1 cellular context compared by ENCODE assay signal in the genomic region with DNA sequence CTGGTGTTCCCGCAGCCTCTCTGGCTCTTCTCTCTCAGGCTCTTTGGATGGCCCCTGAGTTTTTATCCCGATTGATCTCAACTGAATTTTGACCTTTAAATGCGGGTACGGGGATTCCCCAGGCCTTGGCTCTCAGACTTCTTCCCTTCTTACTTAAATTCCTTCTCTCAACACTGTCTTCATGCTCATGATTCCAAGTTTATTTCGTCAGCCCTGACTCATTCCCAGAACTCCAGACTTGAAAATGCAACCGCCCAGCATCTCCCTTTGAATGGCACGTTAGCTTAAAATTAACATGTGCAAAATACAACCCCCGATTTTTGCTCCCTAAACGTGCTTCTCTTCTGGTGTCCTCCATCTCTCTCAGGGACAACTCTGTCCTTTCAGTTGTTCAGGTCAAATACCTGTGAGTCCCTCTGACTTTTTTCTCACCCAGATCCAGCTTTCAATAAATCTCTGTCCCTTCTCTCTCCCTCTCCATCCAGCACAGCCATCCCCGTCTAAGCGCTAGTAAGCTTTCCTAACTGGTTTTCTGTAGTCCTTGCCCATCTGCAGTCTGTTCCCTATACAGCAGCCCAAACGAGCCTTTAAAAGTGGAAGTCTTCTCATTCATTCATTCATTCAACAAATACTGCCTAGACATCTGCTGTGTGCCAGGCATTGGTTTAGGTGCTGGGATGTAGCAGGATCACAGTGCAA.
TF ChIP-seq lines count a peak whose summit lies in the region.

No MANE protein-coding gene starts in this region.

TF ChIP-seq in GM23338, 12 proteins besides CTCF, POLR2A, EP300 and RAD21:
- TF ChIP-seq, protein P1, sequence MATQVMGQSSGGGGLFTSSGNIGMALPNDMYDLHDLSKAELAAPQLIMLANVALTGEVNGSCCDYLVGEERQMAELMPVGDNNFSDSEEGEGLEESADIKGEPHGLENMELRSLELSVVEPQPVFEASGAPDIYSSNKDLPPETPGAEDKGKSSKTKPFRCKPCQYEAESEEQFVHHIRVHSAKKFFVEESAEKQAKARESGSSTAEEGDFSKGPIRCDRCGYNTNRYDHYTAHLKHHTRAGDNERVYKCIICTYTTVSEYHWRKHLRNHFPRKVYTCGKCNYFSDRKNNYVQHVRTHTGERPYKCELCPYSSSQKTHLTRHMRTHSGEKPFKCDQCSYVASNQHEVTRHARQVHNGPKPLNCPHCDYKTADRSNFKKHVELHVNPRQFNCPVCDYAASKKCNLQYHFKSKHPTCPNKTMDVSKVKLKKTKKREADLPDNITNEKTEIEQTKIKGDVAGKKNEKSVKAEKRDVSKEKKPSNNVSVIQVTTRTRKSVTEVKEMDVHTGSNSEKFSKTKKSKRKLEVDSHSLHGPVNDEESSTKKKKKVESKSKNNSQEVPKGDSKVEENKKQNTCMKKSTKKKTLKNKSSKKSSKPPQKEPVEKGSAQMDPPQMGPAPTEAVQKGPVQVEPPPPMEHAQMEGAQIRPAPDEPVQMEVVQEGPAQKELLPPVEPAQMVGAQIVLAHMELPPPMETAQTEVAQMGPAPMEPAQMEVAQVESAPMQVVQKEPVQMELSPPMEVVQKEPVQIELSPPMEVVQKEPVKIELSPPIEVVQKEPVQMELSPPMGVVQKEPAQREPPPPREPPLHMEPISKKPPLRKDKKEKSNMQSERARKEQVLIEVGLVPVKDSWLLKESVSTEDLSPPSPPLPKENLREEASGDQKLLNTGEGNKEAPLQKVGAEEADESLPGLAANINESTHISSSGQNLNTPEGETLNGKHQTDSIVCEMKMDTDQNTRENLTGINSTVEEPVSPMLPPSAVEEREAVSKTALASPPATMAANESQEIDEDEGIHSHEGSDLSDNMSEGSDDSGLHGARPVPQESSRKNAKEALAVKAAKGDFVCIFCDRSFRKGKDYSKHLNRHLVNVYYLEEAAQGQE (IDR thresholded peaks at IDR 0.05; ENCODE audit: unreplicated experiment) = no peak
- TF ChIP-seq EZH2 (IDR thresholded peaks at IDR 0.05; ENCODE audit: low read depth, unreplicated experiment) (no peak), ZNF114 (CRISPR knock-in tag; IDR thresholded peaks at IDR 0.05) (no peak), JUNB (IDR thresholded peaks at IDR 0.05; ENCODE audit: unreplicated experiment) (no peak), EZH2phosphoT487 (IDR thresholded peaks at IDR 0.05; ENCODE audit: unreplicated experiment) (no peak), STAT1 (IDR thresholded peaks at IDR 0.05; ENCODE audit: unreplicated experiment) (no peak), ZNF331 (CRISPR knock-in tag; IDR thresholded peaks at IDR 0.05; ENCODE audit: low read depth) (no peak), CREB1 (CRISPR knock-in tag; IDR thresholded peaks at IDR 0.05; ENCODE audit: low read depth) (no peak), POLR2AphosphoS5 (IDR thresholded peaks at IDR 0.05; ENCODE audit: low read depth) (no peak), NANOG (IDR thresholded peaks at IDR 0.05; ENCODE audit: borderline replicate concordance) (no peak)
- TF ChIP-seq, protein P2, sequence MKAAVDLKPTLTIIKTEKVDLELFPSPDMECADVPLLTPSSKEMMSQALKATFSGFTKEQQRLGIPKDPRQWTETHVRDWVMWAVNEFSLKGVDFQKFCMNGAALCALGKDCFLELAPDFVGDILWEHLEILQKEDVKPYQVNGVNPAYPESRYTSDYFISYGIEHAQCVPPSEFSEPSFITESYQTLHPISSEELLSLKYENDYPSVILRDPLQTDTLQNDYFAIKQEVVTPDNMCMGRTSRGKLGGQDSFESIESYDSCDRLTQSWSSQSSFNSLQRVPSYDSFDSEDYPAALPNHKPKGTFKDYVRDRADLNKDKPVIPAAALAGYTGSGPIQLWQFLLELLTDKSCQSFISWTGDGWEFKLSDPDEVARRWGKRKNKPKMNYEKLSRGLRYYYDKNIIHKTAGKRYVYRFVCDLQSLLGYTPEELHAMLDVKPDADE (IDR thresholded peaks at IDR 0.05) = no peak
- TF ChIP-seq, protein P3, sequence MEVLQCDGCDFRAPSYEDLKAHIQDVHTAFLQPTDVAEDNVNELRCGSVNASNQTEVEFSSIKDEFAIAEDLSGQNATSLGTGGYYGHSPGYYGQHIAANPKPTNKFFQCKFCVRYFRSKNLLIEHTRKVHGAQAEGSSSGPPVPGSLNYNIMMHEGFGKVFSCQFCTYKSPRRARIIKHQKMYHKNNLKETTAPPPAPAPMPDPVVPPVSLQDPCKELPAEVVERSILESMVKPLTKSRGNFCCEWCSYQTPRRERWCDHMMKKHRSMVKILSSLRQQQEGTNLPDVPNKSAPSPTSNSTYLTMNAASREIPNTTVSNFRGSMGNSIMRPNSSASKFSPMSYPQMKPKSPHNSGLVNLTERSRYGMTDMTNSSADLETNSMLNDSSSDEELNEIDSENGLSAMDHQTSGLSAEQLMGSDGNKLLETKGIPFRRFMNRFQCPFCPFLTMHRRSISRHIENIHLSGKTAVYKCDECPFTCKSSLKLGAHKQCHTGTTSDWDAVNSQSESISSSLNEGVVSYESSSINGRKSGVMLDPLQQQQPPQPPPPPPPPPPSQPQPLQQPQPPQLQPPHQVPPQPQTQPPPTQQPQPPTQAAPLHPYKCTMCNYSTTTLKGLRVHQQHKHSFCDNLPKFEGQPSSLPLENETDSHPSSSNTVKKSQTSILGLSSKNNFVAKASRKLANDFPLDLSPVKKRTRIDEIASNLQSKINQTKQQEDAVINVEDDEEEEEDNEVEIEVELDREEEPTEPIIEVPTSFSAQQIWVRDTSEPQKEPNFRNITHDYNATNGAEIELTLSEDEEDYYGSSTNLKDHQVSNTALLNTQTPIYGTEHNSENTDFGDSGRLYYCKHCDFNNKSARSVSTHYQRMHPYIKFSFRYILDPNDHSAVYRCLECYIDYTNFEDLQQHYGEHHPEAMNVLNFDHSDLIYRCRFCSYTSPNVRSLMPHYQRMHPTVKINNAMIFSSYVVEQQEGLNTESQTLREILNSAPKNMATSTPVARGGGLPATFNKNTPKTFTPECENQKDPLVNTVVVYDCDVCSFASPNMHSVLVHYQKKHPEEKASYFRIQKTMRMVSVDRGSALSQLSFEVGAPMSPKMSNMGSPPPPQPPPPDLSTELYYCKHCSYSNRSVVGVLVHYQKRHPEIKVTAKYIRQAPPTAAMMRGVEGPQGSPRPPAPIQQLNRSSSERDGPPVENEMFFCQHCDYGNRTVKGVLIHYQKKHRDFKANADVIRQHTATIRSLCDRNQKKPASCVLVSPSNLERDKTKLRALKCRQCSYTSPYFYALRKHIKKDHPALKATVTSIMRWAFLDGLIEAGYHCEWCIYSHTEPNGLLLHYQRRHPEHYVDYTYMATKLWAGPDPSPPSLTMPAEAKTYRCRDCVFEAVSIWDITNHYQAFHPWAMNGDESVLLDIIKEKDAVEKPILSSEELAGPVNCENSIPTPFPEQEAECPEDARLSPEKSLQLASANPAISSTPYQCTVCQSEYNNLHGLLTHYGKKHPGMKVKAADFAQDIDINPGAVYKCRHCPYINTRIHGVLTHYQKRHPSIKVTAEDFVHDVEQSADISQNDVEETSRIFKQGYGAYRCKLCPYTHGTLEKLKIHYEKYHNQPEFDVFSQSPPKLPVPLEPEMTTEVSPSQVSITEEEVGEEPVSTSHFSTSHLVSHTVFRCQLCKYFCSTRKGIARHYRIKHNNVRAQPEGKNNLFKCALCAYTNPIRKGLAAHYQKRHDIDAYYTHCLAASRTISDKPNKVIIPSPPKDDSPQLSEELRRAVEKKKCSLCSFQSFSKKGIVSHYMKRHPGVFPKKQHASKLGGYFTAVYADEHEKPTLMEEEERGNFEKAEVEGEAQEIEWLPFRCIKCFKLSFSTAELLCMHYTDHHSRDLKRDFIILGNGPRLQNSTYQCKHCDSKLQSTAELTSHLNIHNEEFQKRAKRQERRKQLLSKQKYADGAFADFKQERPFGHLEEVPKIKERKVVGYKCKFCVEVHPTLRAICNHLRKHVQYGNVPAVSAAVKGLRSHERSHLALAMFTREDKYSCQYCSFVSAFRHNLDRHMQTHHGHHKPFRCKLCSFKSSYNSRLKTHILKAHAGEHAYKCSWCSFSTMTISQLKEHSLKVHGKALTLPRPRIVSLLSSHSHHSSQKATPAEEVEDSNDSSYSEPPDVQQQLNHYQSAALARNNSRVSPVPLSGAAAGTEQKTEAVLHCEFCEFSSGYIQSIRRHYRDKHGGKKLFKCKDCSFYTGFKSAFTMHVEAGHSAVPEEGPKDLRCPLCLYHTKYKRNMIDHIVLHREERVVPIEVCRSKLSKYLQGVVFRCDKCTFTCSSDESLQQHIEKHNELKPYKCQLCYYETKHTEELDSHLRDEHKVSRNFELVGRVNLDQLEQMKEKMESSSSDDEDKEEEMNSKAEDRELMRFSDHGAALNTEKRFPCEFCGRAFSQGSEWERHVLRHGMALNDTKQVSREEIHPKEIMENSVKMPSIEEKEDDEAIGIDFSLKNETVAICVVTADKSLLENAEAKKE (CRISPR knock-in tag; IDR thresholded peaks at IDR 0.05) = no peak
